In genomic region chr1:164628758-164629157, GRCh38 we compare ENCODE assay signal across 1 cellular context.
TF ChIP-seq lines count a peak whose summit lies in the region.

No MANE protein-coding gene starts in this region.

TF ChIP-seq in GM23338, 12 proteins besides CTCF, POLR2A, EP300 and RAD21 (continued from another document):
- TF ChIP-seq, protein P1, sequence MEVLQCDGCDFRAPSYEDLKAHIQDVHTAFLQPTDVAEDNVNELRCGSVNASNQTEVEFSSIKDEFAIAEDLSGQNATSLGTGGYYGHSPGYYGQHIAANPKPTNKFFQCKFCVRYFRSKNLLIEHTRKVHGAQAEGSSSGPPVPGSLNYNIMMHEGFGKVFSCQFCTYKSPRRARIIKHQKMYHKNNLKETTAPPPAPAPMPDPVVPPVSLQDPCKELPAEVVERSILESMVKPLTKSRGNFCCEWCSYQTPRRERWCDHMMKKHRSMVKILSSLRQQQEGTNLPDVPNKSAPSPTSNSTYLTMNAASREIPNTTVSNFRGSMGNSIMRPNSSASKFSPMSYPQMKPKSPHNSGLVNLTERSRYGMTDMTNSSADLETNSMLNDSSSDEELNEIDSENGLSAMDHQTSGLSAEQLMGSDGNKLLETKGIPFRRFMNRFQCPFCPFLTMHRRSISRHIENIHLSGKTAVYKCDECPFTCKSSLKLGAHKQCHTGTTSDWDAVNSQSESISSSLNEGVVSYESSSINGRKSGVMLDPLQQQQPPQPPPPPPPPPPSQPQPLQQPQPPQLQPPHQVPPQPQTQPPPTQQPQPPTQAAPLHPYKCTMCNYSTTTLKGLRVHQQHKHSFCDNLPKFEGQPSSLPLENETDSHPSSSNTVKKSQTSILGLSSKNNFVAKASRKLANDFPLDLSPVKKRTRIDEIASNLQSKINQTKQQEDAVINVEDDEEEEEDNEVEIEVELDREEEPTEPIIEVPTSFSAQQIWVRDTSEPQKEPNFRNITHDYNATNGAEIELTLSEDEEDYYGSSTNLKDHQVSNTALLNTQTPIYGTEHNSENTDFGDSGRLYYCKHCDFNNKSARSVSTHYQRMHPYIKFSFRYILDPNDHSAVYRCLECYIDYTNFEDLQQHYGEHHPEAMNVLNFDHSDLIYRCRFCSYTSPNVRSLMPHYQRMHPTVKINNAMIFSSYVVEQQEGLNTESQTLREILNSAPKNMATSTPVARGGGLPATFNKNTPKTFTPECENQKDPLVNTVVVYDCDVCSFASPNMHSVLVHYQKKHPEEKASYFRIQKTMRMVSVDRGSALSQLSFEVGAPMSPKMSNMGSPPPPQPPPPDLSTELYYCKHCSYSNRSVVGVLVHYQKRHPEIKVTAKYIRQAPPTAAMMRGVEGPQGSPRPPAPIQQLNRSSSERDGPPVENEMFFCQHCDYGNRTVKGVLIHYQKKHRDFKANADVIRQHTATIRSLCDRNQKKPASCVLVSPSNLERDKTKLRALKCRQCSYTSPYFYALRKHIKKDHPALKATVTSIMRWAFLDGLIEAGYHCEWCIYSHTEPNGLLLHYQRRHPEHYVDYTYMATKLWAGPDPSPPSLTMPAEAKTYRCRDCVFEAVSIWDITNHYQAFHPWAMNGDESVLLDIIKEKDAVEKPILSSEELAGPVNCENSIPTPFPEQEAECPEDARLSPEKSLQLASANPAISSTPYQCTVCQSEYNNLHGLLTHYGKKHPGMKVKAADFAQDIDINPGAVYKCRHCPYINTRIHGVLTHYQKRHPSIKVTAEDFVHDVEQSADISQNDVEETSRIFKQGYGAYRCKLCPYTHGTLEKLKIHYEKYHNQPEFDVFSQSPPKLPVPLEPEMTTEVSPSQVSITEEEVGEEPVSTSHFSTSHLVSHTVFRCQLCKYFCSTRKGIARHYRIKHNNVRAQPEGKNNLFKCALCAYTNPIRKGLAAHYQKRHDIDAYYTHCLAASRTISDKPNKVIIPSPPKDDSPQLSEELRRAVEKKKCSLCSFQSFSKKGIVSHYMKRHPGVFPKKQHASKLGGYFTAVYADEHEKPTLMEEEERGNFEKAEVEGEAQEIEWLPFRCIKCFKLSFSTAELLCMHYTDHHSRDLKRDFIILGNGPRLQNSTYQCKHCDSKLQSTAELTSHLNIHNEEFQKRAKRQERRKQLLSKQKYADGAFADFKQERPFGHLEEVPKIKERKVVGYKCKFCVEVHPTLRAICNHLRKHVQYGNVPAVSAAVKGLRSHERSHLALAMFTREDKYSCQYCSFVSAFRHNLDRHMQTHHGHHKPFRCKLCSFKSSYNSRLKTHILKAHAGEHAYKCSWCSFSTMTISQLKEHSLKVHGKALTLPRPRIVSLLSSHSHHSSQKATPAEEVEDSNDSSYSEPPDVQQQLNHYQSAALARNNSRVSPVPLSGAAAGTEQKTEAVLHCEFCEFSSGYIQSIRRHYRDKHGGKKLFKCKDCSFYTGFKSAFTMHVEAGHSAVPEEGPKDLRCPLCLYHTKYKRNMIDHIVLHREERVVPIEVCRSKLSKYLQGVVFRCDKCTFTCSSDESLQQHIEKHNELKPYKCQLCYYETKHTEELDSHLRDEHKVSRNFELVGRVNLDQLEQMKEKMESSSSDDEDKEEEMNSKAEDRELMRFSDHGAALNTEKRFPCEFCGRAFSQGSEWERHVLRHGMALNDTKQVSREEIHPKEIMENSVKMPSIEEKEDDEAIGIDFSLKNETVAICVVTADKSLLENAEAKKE (CRISPR knock-in tag; IDR thresholded peaks at IDR 0.05) = no peak
- TF ChIP-seq ZNF114 (CRISPR knock-in tag; IDR thresholded peaks at IDR 0.05) (no peak), CREB1 (CRISPR knock-in tag; IDR thresholded peaks at IDR 0.05; ENCODE audit: low read depth) (no peak)
